In the genomic region with DNA sequence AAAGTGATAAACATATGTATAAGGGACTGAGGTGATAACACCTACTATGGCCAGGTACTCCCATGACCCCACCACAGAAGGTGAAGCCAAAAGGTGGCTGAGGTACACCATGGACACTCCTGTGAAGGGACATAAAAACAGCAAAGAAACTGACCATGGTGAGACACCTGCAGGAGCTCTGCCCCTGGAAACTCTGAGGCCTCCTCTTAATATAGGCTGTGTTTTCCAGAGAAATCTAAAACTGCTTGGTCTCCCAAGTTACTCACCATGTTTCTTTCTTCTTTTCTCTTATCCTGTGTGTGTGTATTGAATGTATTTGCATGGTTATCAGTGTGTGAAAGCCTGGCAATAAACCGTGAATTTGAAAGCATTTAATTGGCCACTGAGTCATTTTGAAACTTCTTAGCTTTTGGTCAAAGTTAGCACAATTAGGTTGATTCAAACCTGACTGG, we compare ENCODE assay signal across 22 cellular contexts.
A peak's percentile ranks its signal among the peaks of the same experiment; 100 is the strongest.
DNase-seq lines count a peak whose midpoint lies in the region; ATAC-seq and TF ChIP-seq lines count a peak whose summit lies in the region.
"Had no signal": no experiment of that assay in that cellular context is flagged by ENCODE, and none has a peak within 500 bp of the region (broad histone marks: within the 10 kb centered on the region; RNA-seq: fewer than 3 reads in every experiment).

No MANE protein-coding gene starts in this region.

- H3K4me1 ChIP-seq in BLaER1 treated with 17β-estradiol and CSF1 and Interleukin-3, amounts not matched to agents 10 nM and 100 nM, result peaks cover 6 to 29% (median 13%) of the 10 kb centered on the region in 10 experiments; a peak in 15 of 20 replicates
- no peaks in the 10 kb centered on the region; the same call in 1 of the 2 replicates for H3K4me1 ChIP-seq in H9 (ENCODE audit: insufficient read depth, low read length)
- no peaks in the 10 kb centered on the region for H3K4me1 ChIP-seq in osteoblast (ENCODE audit: insufficient read depth, low read length)
- H3K4me1 ChIP-seq: BE2C, upper lobe of right lung had no signal

- H4K5ac ChIP-seq in H9 (ENCODE audit: insufficient read length, low read depth, low read length), result no peak overlapping the region

- no peak for DNase-seq in H9
- no peak for DNase-seq in cardiac septum (ENCODE audit: low spot score)
- DNase-seq in left ventricle myocardium superior, result no peak
- DNase-seq in iPS-NIHi7 (ENCODE audit: extremely low spot score), result no peak
- no peak for DNase-seq in osteoblast (ENCODE audit: insufficient read length, low spot score, missing footprints)
- DNase-seq: 8988T; BE2C; dorsolateral prefrontal cortex; MG63; NCI-H187; NCI-H446; occipital lobe; right cardiac atrium; SHP77 treated with DMSO at 0.1 percent for 48 hours; stimulated activated CD4-positive, alpha-beta T cell treated with anti-CD3 and anti-CD28 coated beads, Interleukin-15, amount 100 ng/mL, for 24 hours; stimulated activated naive CD8-positive, alpha-beta T cell treated with anti-CD3 and anti-CD28 coated beads, Interleukin-15, Interleukin-2, amounts not matched to agents 100 U/mL and 50 U/mL, for 24 hours; upper lobe of right lung had no signal

- H3K4me1 Mint-ChIP-seq in H9, result peaks cover 11 to 16% of the 10 kb centered on the region in 2 experiments

- H4K91ac ChIP-seq in H9 (ENCODE audit: insufficient read length, low read depth, low read length), result no peak overlapping the region

- H3K79me2 ChIP-seq in H9 (ENCODE audit: insufficient read depth, low read length), result no peaks in the 10 kb centered on the region
- no peaks in the 10 kb centered on the region for H3K79me2 ChIP-seq in osteoblast (ENCODE audit: insufficient read depth, low read length)

- peaks cover 5 to 13% (median 12%) of the 10 kb centered on the region in 3 experiments for H3K36me3 Mint-ChIP-seq in H9 (ENCODE audit: insufficient read depth in 1 of 3, low read depth in 3 of 3)

- no peak overlapping the region for H2BK15ac ChIP-seq in H9 (ENCODE audit: low read depth, low read length)

- H3K56ac ChIP-seq in H9 (ENCODE audit: insufficient read length, low read depth, low read length), result no peak overlapping the region

- H2BK12ac ChIP-seq in H9 (ENCODE audit: insufficient read length, low read depth, low read length), result no peak overlapping the region

- H3K9ac ChIP-seq in BLaER1 treated with 17β-estradiol and CSF1 and Interleukin-3, amounts not matched to agents 10 nM and 100 nM, result no peak overlapping the region
- H3K9ac ChIP-seq in H9 (ENCODE audit: extremely low read depth, insufficient read length, low read length), result no peak overlapping the region

- H3K14ac ChIP-seq in H9 (ENCODE audit: insufficient read depth, low read length), result no peak overlapping the region

- H3K27me3 ChIP-seq in BLaER1 treated with 17β-estradiol and CSF1 and Interleukin-3, amounts not matched to agents 10 nM and 100 nM, result no peaks in the 10 kb centered on the region
- H3K27me3 ChIP-seq in H9 (ENCODE audit: insufficient read depth, low read length) (no peaks in the 10 kb centered on the region), osteoblast (ENCODE audit: insufficient read depth, low read length) (no peaks in the 10 kb centered on the region)
- H3K27me3 ChIP-seq: BE2C, cardiac muscle cell, dorsolateral prefrontal cortex, MG63, upper lobe of right lung had no signal

- intact Hi-C loops in cardiac septum (cut with DNase I) (no loop called here), left ventricle myocardium superior (cut with micrococcal nuclease) (no loop called here)

- H3K18ac ChIP-seq in H9 (ENCODE audit: insufficient read length, low read depth, low read length), result no peak overlapping the region

- no peaks in the 10 kb centered on the region for H4K20me1 ChIP-seq in BLaER1 treated with 17β-estradiol and CSF1 and Interleukin-3, amounts not matched to agents 10 nM and 100 nM
- H4K20me1 ChIP-seq in H9 (ENCODE audit: control insufficient read depth, insufficient read depth, insufficient read length), result no peaks in the 10 kb centered on the region
- H4K20me1 ChIP-seq in osteoblast (ENCODE audit: insufficient read depth, low read length), result no peaks in the 10 kb centered on the region

- no peaks in the 10 kb centered on the region for H3K27me3 Mint-ChIP-seq in H9 (ENCODE audit: low read depth)

- H2AFZ ChIP-seq in H9 (ENCODE audit: low read length) (peak overlapping the region; percentile 6), osteoblast (ENCODE audit: low read length) (no peak overlapping the region)

- H4K8ac ChIP-seq in H9 (replicated peaks; ENCODE audit: insufficient read length, low read depth, low read length), result no peak overlapping the region

- WGBS in H9 (ENCODE audit: extremely low coverage, insufficient read length, low lambda C conversion rate), result no CpG with 5 or more reads among the region's 1 CpG

- no peak overlapping the region for H3T11ph ChIP-seq in H9 (ENCODE audit: low read length)

- H3K23ac ChIP-seq in H9 (ENCODE audit: insufficient read length, low read depth, low read length), result no peak overlapping the region

- H3K9me3 Mint-ChIP-seq in H9, result peaks cover 10 to 14% of the 10 kb centered on the region in 2 experiments
- H3K9me3 Mint-ChIP-seq: activated T-helper 1 cell treated with anti-CD3 and anti-CD28 coated beads, Interleukin-12 subunit alpha, Interleukin-12 subunit beta, Interleukin-2, Interleukin-4 antibody, amounts not matched to agents 30 ng/mL and 10 ng/mL and 1 ng/mL, durations not matched to agents 14 hours and 24 hours and 36 hours had no signal

- no peak overlapping the region for H2BK120ac ChIP-seq in H9 (ENCODE audit: low read depth, low read length, poor library complexity, severe bottlenecking)

- no peak overlapping the region for H2BK5ac ChIP-seq in H9 (ENCODE audit: insufficient read length, low read length)

- ATAC-seq in GM18907 (IDR thresholded peaks at IDR 0.05; ENCODE audit: unreplicated experiment), result peak; percentile 84
- peak; percentile 71 for ATAC-seq in HG03460 (IDR thresholded peaks at IDR 0.05; ENCODE audit: unreplicated experiment)
- no peak for ATAC-seq in left ventricle myocardium superior
- ATAC-seq: right cardiac atrium; stimulated activated naive CD8-positive, alpha-beta T cell treated with anti-CD3 and anti-CD28 coated beads, Interleukin-15, Interleukin-2, amounts not matched to agents 100 U/mL and 50 U/mL, for 24 hours; upper lobe of right lung had no signal

- H3K9me3 ChIP-seq in BLaER1 treated with 17β-estradiol and CSF1 and Interleukin-3, amounts not matched to agents 10 nM and 100 nM (replicated peaks in 1 of 11), result peaks cover 3 to 16% (median 6%) of the 10 kb centered on the region in 11 experiments
- H3K9me3 ChIP-seq in H9 (ENCODE audit: control insufficient read depth, low read depth, low read length), result no peaks in the 10 kb centered on the region
- peaks cover 2% of the 10 kb centered on the region for H3K9me3 ChIP-seq in osteoblast (ENCODE audit: low read depth, low read length)
- H3K9me3 ChIP-seq: BE2C, MG63, upper lobe of right lung had no signal

- no peak for TF ChIP-seq CTCF in H9 (conservative IDR thresholded peaks at IDR 0.05)
- no peak for TF ChIP-seq CTCF in osteoblast (IDR thresholded peaks at IDR 0.05; ENCODE audit: extremely low read depth, low read depth, low read length)

- no peak overlapping the region for H3K4me3 ChIP-seq in BLaER1 treated with 17β-estradiol and CSF1 and Interleukin-3, amounts not matched to agents 10 nM and 100 nM
- no peak overlapping the region for H3K4me3 ChIP-seq in osteoblast (ENCODE audit: insufficient read depth, low read length)
- H3K4me3 ChIP-seq: cardiac muscle cell, dorsolateral prefrontal cortex, MG63, upper lobe of right lung had no signal

- H3K27ac ChIP-seq in BLaER1 treated with 17β-estradiol and CSF1 and Interleukin-3, amounts not matched to agents 10 nM and 100 nM, result peak overlapping the region in 1 of 11 experiments; percentile 0; a peak in 1 of 22 replicates
- H3K27ac ChIP-seq in H9 (ENCODE audit: insufficient read length, low read depth, low read length) (no peak overlapping the region), osteoblast (ENCODE audit: low read depth, low read length) (no peak overlapping the region)
- H3K27ac ChIP-seq: cardiac muscle cell, dorsolateral prefrontal cortex, upper lobe of right lung had no signal

- no peak overlapping the region for H3K4me3 Mint-ChIP-seq in H9
- H3K4me3 Mint-ChIP-seq: activated T-helper 1 cell treated with anti-CD3 and anti-CD28 coated beads, Interleukin-12 subunit alpha, Interleukin-12 subunit beta, Interleukin-2, Interleukin-4 antibody, amounts not matched to agents 30 ng/mL and 10 ng/mL and 1 ng/mL, durations not matched to agents 14 hours and 24 hours and 36 hours had no signal

- H2AK5ac ChIP-seq in H9 (ENCODE audit: insufficient read length, low read length), result no peak overlapping the region

- no peaks in the 10 kb centered on the region for H3K79me1 ChIP-seq in H9 (ENCODE audit: insufficient read depth, low read depth, low read length, poor library complexity, severe bottlenecking)

- peak overlapping the region; percentile 10 to 53 (median 22); a peak in 14 of 22 replicates for H3K4me2 ChIP-seq in BLaER1 treated with 17β-estradiol and CSF1 and Interleukin-3, amounts not matched to agents 10 nM and 100 nM
- H3K4me2 ChIP-seq in H9 (ENCODE audit: insufficient read depth, insufficient read length, low read length), result no peak overlapping the region
- H3K4me2 ChIP-seq in osteoblast (ENCODE audit: insufficient read depth, low read length), result no peak overlapping the region

- H3K4ac ChIP-seq in H9 (ENCODE audit: low read depth, low read length), result no peak overlapping the region

- H3K36me3 ChIP-seq in BLaER1 treated with 17β-estradiol and CSF1 and Interleukin-3, amounts not matched to agents 10 nM and 100 nM, result 0 out of 22 replicates have a peak, but pooled peaks cover 0 to 2% (median 0%) of the 10 kb centered on the region in 11 experiments
- H3K36me3 ChIP-seq in osteoblast (ENCODE audit: insufficient read depth, low read length), result no peaks in the 10 kb centered on the region
- H3K36me3 ChIP-seq: BE2C, cardiac muscle cell, MG63, upper lobe of right lung had no signal

- no peak overlapping the region for H3K27ac Mint-ChIP-seq in H9
- H3K27ac Mint-ChIP-seq: activated T-helper 1 cell treated with anti-CD3 and anti-CD28 coated beads, Interleukin-12 subunit alpha, Interleukin-12 subunit beta, Interleukin-2, Interleukin-4 antibody, amounts not matched to agents 30 ng/mL and 10 ng/mL and 1 ng/mL, durations not matched to agents 14 hours and 24 hours and 36 hours had no signal

- no peaks in the 10 kb centered on the region for H3K23me2 ChIP-seq in H9 (ENCODE audit: insufficient read length, low read depth, low read length, poor library complexity, severe bottlenecking)

- H2BK20ac ChIP-seq in H9 (ENCODE audit: low read depth, low read length, poor library complexity, severe bottlenecking), result no peak overlapping the region

Comparison
In these comparisons a context has a peak if more than half of its experiments do, and no peak if none do; other contexts are left out.
1. H3K4me2 ChIP-seq: peak in BLaER1 treated with 17β-estradiol and CSF1 and Interleukin-3, amounts not matched to agents 10 nM and 100 nM (11 of 11); none in H9 (single experiment) and osteoblast (single experiment).